In genomic region chr5:168285696-168286095, GRCh38 we compare ENCODE assay signal across 2 cellular contexts.
TF ChIP-seq lines count a peak whose summit lies in the region.

No MANE protein-coding gene starts in this region.

TF ChIP-seq in A549, 52 proteins besides CTCF, POLR2A, EP300 and RAD21:
- no peak for TF ChIP-seq HMGXB4 (CRISPR knock-in tag; IDR thresholded peaks at IDR 0.05; ENCODE audit: borderline replicate concordance)
- TF ChIP-seq E2F6 (IDR thresholded peaks at IDR 0.05; ENCODE audit: borderline replicate concordance, low read depth) = no peak
- no peak for TF ChIP-seq MYC (IDR thresholded peaks at IDR 0.05; ENCODE audit: borderline replicate concordance, low read length)
- no peak for TF ChIP-seq FOSL2 (IDR thresholded peaks at IDR 0.05)
- TF ChIP-seq FOSL2 (CRISPR knock-in tag; IDR thresholded peaks at IDR 0.05) = no peak
- TF ChIP-seq USF2 (IDR thresholded peaks at IDR 0.05) = no peak
- TF ChIP-seq RFX5 (IDR thresholded peaks at IDR 0.05) = no peak
- TF ChIP-seq SREBF2 (IDR thresholded peaks at IDR 0.05) = no peak
- TF ChIP-seq RCOR1 (IDR thresholded peaks at IDR 0.05; ENCODE audit: low read depth, low read length) = no peak
- no peak for TF ChIP-seq MAX (IDR thresholded peaks at IDR 0.05)
- TF ChIP-seq CHD2 (IDR thresholded peaks at IDR 0.05; ENCODE audit: low read length, partially characterized antibody) = no peak
- no peak for TF ChIP-seq CHD4 (IDR thresholded peaks at IDR 0.05; ENCODE audit: borderline replicate concordance)
- no peak for TF ChIP-seq PBX3 (IDR thresholded peaks at IDR 0.05)
- TF ChIP-seq HOXA7 (CRISPR knock-in tag; IDR thresholded peaks at IDR 0.05) = no peak
- TF ChIP-seq EHMT2 (IDR thresholded peaks at IDR 0.05; ENCODE audit: low read depth) = no peak
- TF ChIP-seq KDM1A (IDR thresholded peaks at IDR 0.05; ENCODE audit: low read depth) = no peak
- no peak for TF ChIP-seq ESRRA (IDR thresholded peaks at IDR 0.05; ENCODE audit: borderline replicate concordance, low read length)
- no peak for TF ChIP-seq BCL3 (IDR thresholded peaks at IDR 0.05)
- no peak for TF ChIP-seq JUNB (IDR thresholded peaks at IDR 0.05)

TF ChIP-seq in GM23338, 12 proteins besides CTCF, POLR2A, EP300 and RAD21:
- TF ChIP-seq ZNF462 (CRISPR knock-in tag; IDR thresholded peaks at IDR 0.05) = no peak
- TF ChIP-seq STAT1 (IDR thresholded peaks at IDR 0.05; ENCODE audit: unreplicated experiment) = no peak
- TF ChIP-seq EZH2phosphoT487 (IDR thresholded peaks at IDR 0.05; ENCODE audit: unreplicated experiment) = no peak
- no peak for TF ChIP-seq ETS1 (IDR thresholded peaks at IDR 0.05)
- TF ChIP-seq EZH2 (IDR thresholded peaks at IDR 0.05; ENCODE audit: low read depth, unreplicated experiment) = no peak
- no peak for TF ChIP-seq ZNF114 (CRISPR knock-in tag; IDR thresholded peaks at IDR 0.05)
- TF ChIP-seq NANOG (IDR thresholded peaks at IDR 0.05; ENCODE audit: borderline replicate concordance) = no peak
- no peak for TF ChIP-seq CREB1 (CRISPR knock-in tag; IDR thresholded peaks at IDR 0.05; ENCODE audit: low read depth)
- no peak for TF ChIP-seq POLR2AphosphoS5 (IDR thresholded peaks at IDR 0.05; ENCODE audit: low read depth)
- TF ChIP-seq JUNB (IDR thresholded peaks at IDR 0.05; ENCODE audit: unreplicated experiment) = no peak
- no peak for TF ChIP-seq REST (IDR thresholded peaks at IDR 0.05; ENCODE audit: unreplicated experiment)
- TF ChIP-seq ZNF331 (CRISPR knock-in tag; IDR thresholded peaks at IDR 0.05; ENCODE audit: low read depth) = no peak
